1 cellular context compared by ENCODE assay signal in the genomic region with DNA sequence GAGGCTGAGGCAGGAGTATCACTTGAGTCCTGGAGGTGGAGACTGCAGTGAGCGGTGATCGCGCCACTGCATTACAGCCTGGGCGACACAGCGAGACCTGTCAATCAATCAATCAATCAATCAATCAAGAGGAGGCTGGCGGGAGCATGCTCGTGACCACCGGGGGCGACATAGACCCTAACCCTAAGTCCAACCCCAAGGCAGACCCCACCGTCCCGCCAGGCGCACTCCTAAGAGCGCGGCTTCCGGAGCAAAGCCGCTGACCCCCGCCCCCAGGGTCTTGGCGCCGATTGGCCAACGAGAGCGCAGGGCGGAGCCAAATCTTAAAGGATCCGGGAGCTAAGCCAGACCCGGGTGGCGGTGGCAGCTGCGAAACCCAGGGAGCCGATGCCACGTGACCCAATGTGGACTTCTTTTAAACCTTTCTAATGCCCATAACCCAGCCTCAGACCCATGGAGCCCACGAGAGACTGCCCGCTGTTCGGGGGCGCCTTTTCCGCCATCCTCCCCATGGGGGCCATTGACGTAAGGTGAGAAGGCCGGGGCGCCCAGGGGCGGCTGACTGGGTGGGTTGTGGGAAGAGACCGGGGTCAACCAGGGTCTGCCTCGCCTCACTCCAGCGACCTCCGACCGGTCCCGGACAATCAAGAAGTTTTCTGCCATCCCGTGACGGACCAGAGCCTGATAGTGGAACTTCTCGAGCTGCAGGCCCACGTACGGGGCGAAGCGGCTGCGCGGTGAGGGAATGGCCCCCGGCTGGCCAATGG.
TF ChIP-seq lines count a peak whose summit lies in the region.

TSS of gene RANGRF (plus strand) at position 335 of the 767 bp plus-strand sequence. CDS start at position 454, 119 bp downstream.

TF ChIP-seq in HepG2, 621 proteins besides CTCF, POLR2A, EP300 and RAD21 (continued from another document and continues in another):
- TF ChIP-seq ZNF263 (CRISPR knock-in tag; IDR thresholded peaks at IDR 0.05), result no peak
- TF ChIP-seq ZNF3 (CRISPR knock-in tag; IDR thresholded peaks at IDR 0.05), result no peak
- TF ChIP-seq ZNF589 (CRISPR knock-in tag; conservative IDR thresholded peaks at IDR 0.05), result no peak
- no peak for TF ChIP-seq MBNL3 (CRISPR knock-in tag; conservative IDR thresholded peaks at IDR 0.05)
- TF ChIP-seq, protein P1, sequence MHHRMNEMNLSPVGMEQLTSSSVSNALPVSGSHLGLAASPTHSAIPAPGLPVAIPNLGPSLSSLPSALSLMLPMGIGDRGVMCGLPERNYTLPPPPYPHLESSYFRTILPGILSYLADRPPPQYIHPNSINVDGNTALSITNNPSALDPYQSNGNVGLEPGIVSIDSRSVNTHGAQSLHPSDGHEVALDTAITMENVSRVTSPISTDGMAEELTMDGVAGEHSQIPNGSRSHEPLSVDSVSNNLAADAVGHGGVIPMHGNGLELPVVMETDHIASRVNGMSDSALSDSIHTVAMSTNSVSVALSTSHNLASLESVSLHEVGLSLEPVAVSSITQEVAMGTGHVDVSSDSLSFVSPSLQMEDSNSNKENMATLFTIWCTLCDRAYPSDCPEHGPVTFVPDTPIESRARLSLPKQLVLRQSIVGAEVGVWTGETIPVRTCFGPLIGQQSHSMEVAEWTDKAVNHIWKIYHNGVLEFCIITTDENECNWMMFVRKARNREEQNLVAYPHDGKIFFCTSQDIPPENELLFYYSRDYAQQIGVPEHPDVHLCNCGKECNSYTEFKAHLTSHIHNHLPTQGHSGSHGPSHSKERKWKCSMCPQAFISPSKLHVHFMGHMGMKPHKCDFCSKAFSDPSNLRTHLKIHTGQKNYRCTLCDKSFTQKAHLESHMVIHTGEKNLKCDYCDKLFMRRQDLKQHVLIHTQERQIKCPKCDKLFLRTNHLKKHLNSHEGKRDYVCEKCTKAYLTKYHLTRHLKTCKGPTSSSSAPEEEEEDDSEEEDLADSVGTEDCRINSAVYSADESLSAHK (CRISPR knock-in tag; IDR thresholded peaks at IDR 0.05; ENCODE audit: borderline replicate concordance), result no peak
- TF ChIP-seq ZNF781 (CRISPR knock-in tag; IDR thresholded peaks at IDR 0.05; ENCODE audit: borderline replicate concordance, not compliant biosample characterization), result no peak
- no peak for TF ChIP-seq EEA1 (CRISPR knock-in tag; IDR thresholded peaks at IDR 0.05; ENCODE audit: borderline replicate concordance)
- peak; percentile 68 for TF ChIP-seq AGO2 (optimal IDR thresholded peaks at IDR 0.05; ENCODE audit: low read depth, low read length)
- 0 out of 2 replicates have a peak, but pooled peaks have one; percentile 50 for TF ChIP-seq ZNF33B (CRISPR knock-in tag; IDR thresholded peaks at IDR 0.05)
- no peak for TF ChIP-seq ZFP36 (IDR thresholded peaks at IDR 0.05; ENCODE audit: borderline replicate concordance, low read depth, low read length, partially characterized antibody)
- no peak for TF ChIP-seq PHB2 (IDR thresholded peaks at IDR 0.05; ENCODE audit: partially characterized antibody)
- 0 out of 2 replicates have a peak, but pooled peaks have one; percentile 19 for TF ChIP-seq AKAP8 (CRISPR knock-in tag; IDR thresholded peaks at IDR 0.05)
- peak; percentile 94 for TF ChIP-seq ZFX (CRISPR knock-in tag; IDR thresholded peaks at IDR 0.05; ENCODE audit: low read depth)
- no peak; the same call in 1 of the 2 replicates for TF ChIP-seq ZBTB3 (CRISPR knock-in tag; IDR thresholded peaks at IDR 0.05; ENCODE audit: borderline replicate concordance, low read depth)
- peak; percentile 53; the same call in 1 of the 2 replicates for TF ChIP-seq DMAP1 (CRISPR knock-in tag; IDR thresholded peaks at IDR 0.05)
- TF ChIP-seq, protein P2, sequence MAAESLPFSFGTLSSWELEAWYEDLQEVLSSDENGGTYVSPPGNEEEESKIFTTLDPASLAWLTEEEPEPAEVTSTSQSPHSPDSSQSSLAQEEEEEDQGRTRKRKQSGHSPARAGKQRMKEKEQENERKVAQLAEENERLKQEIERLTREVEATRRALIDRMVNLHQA (CRISPR knock-in tag; IDR thresholded peaks at IDR 0.05), result no peak
- peak; percentile 13; the same call in 1 of the 2 replicates for TF ChIP-seq ZNF142 (CRISPR knock-in tag; IDR thresholded peaks at IDR 0.05)
- TF ChIP-seq ZNF720 (CRISPR knock-in tag; IDR thresholded peaks at IDR 0.05), result no peak
- peak; percentile 41; the same call in 1 of the 2 replicates for TF ChIP-seq HMGXB3 (CRISPR knock-in tag; IDR thresholded peaks at IDR 0.05; ENCODE audit: borderline replicate concordance)
- no peak for TF ChIP-seq SMARCE1 (IDR thresholded peaks at IDR 0.05; ENCODE audit: borderline replicate concordance)
- no peak for TF ChIP-seq HOXA5 (CRISPR knock-in tag; IDR thresholded peaks at IDR 0.05)
- no peak for TF ChIP-seq PRPF4 (IDR thresholded peaks at IDR 0.05; ENCODE audit: low read depth, low read length, poor library complexity, severe bottlenecking)
- no peak for TF ChIP-seq ATRX (CRISPR knock-in tag; IDR thresholded peaks at IDR 0.05; ENCODE audit: borderline replicate concordance)
- TF ChIP-seq PAX8 (CRISPR knock-in tag; IDR thresholded peaks at IDR 0.05; ENCODE audit: borderline replicate concordance), result peak; percentile 34; the same call in 1 of the 2 replicates
- TF ChIP-seq MAZ (IDR thresholded peaks at IDR 0.05; ENCODE audit: borderline replicate concordance, low read depth, low read length), result no peak; the same call in none of the 2 replicates
- TF ChIP-seq MAZ (CRISPR knock-in tag; IDR thresholded peaks at IDR 0.05; ENCODE audit: low read depth), result peak; percentile 43; the same call in 1 of the 2 replicates
- no peak; the same call in 1 of the 2 replicates for TF ChIP-seq ZNF580 (CRISPR knock-in tag; IDR thresholded peaks at IDR 0.05; ENCODE audit: borderline replicate concordance, low read depth)
- TF ChIP-seq ELF1 (CRISPR knock-in tag; IDR thresholded peaks at IDR 0.05), result peak; percentile 79
- TF ChIP-seq ZBTB7B (CRISPR knock-in tag; IDR thresholded peaks at IDR 0.05), result peak; percentile 40; the same call in 1 of the 2 replicates
- TF ChIP-seq, protein P3, sequence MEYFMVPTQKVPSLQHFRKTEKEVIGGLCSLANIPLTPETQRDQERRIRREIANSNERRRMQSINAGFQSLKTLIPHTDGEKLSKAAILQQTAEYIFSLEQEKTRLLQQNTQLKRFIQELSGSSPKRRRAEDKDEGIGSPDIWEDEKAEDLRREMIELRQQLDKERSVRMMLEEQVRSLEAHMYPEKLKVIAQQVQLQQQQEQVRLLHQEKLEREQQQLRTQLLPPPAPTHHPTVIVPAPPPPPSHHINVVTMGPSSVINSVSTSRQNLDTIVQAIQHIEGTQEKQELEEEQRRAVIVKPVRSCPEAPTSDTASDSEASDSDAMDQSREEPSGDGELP (IDR thresholded peaks at IDR 0.05; ENCODE audit: borderline replicate concordance, low read depth), result peak; percentile 28; the same call in 1 of the 2 replicates
- TF ChIP-seq ZNF33A (CRISPR knock-in tag; IDR thresholded peaks at IDR 0.05; ENCODE audit: borderline replicate concordance), result no peak
- no peak for TF ChIP-seq HMG20A (CRISPR knock-in tag; IDR thresholded peaks at IDR 0.05; ENCODE audit: borderline replicate concordance)
- TF ChIP-seq, protein P4, sequence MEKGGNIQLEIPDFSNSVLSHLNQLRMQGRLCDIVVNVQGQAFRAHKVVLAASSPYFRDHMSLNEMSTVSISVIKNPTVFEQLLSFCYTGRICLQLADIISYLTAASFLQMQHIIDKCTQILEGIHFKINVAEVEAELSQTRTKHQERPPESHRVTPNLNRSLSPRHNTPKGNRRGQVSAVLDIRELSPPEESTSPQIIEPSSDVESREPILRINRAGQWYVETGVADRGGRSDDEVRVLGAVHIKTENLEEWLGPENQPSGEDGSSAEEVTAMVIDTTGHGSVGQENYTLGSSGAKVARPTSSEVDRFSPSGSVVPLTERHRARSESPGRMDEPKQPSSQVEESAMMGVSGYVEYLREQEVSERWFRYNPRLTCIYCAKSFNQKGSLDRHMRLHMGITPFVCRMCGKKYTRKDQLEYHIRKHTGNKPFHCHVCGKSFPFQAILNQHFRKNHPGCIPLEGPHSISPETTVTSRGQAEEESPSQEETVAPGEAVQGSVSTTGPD (CRISPR knock-in tag; IDR thresholded peaks at IDR 0.05), result no peak
- TF ChIP-seq ZNF484 (CRISPR knock-in tag; IDR thresholded peaks at IDR 0.05; ENCODE audit: borderline replicate concordance, low read depth), result no peak
- no peak for TF ChIP-seq NONO (IDR thresholded peaks at IDR 0.05)
- peak; percentile 81; the same call in 1 of the 2 replicates for TF ChIP-seq NONO (CRISPR knock-in tag; conservative IDR thresholded peaks at IDR 0.05)
- no peak for TF ChIP-seq PTBP1 (IDR thresholded peaks at IDR 0.05; ENCODE audit: low read depth, low read length, poor library complexity, severe bottlenecking)
- TF ChIP-seq ZSCAN25 (CRISPR knock-in tag; IDR thresholded peaks at IDR 0.05), result peak; percentile 60; the same call in 1 of the 2 replicates
- no peak for TF ChIP-seq XBP1 (CRISPR knock-in tag; IDR thresholded peaks at IDR 0.05)
- TF ChIP-seq ATF1 (CRISPR knock-in tag; IDR thresholded peaks at IDR 0.05), result no peak
- no peak for TF ChIP-seq TMF1 (CRISPR knock-in tag; IDR thresholded peaks at IDR 0.05; ENCODE audit: low read depth)
- TF ChIP-seq IKZF5 (CRISPR knock-in tag; IDR thresholded peaks at IDR 0.05), result peak; percentile 24; the same call in 1 of the 2 replicates
